Comparison of ENCODE assay signal across 23 cellular contexts in the genomic region with DNA sequence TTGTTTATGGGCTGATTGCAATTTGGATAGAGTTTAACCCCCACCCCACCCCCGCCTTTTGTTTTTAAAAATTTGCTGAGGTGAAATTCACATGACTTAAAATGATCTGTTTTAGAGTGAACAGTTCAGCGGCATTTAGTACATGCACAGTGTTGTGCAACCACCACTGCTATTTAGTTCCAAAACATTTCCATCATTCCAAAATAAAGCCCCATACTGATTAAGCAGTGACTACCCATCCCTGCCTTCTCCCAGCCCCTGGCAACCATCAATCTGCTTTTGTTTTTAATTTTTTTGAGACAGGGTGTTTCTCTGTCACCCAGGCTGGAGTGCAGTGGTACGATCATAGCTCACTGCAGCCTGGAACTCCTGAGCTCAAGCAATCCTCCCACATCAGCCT.
"Had no signal": no experiment of that assay in that cellular context is flagged by ENCODE, and none has a peak within 500 bp of the region (broad histone marks: within the 10 kb centered on the region; RNA-seq: fewer than 3 reads in every experiment).

No MANE protein-coding gene starts in this region.

- H3K4me3 ChIP-seq: colonic mucosa, left ventricle myocardium inferior, skin epidermis, upper lobe of right lung had no signal

- H3K4me3 Mint-ChIP-seq: activated naive CD4-positive, alpha-beta T cell treated with anti-CD3 and anti-CD28 coated beads, Interleukin-2, amount 50 U/mL, for 24 hours; nephron had no signal

- H3K27me3 ChIP-seq: colonic mucosa, foreskin keratinocyte, upper lobe of right lung had no signal

- DNase-seq: activated CD4-positive, alpha-beta T cell treated with anti-CD3 and anti-CD28 coated beads for 1 hour; activated CD4-positive, alpha-beta T cell treated with anti-CD3 and anti-CD28 coated beads, Interleukin-2, amount 50 U/mL, for 4 hours; activated effector memory CD4-positive, alpha-beta T cell treated with anti-CD3 and anti-CD28 coated beads, Interleukin-2, amount 50 U/mL, for 16 hours; activated T-cell treated with anti-CD3 and anti-CD28 coated beads, Interleukin-2, amount 50 U/mL, for 1 hour; amniotic stem cell; colonic mucosa; effector CD4-positive, alpha-beta T cell; foreskin keratinocyte; glutamatergic neuron; hypothalamus; kidney; left ventricle myocardium inferior; occipital lobe; right cardiac atrium; stimulated activated CD4-positive, alpha-beta T cell treated with anti-CD3 and anti-CD28 coated beads, Interleukin-4, amount 100 ng/mL, for 4 hours; stimulated activated CD8-positive, alpha-beta memory T cell treated with anti-CD3 and anti-CD28 coated beads, Interleukin-4, amount 100 ng/mL, for 48 hours; stimulated activated naive CD8-positive, alpha-beta T cell treated with anti-CD3 and anti-CD28 coated beads, Interleukin-15, Interleukin-2, amounts not matched to agents 100 U/mL and 50 U/mL, for 24 hours; T1000; upper lobe of right lung had no signal

- H3K4me1 Mint-ChIP-seq: nephron had no signal

- H3K9me3 ChIP-seq: colonic mucosa, left ventricle myocardium inferior, upper lobe of right lung had no signal

- H3K27ac ChIP-seq: colonic mucosa, foreskin keratinocyte, left ventricle myocardium inferior, upper lobe of right lung had no signal

- H3K9me3 Mint-ChIP-seq: activated naive CD4-positive, alpha-beta T cell treated with anti-CD3 and anti-CD28 coated beads, Interleukin-2, amount 50 U/mL, for 24 hours; nephron had no signal

- H3K27ac Mint-ChIP-seq: nephron, progenitor cell of endocrine pancreas had no signal

- H3K4me1 ChIP-seq: colonic mucosa, foreskin keratinocyte, left ventricle myocardium inferior, upper lobe of right lung had no signal

- ATAC-seq: foreskin keratinocyte, right cardiac atrium had no signal

- H3K36me3 ChIP-seq: colonic mucosa, left ventricle myocardium inferior, upper lobe of right lung had no signal

- H3K27me3 Mint-ChIP-seq: activated naive CD4-positive, alpha-beta T cell treated with anti-CD3 and anti-CD28 coated beads, Interleukin-2, amount 50 U/mL, for 24 hours had no signal
